ENCODE assay signal across 7 cellular contexts in genomic region chr7:87875151-87876039, GRCh38. TPM values are rescaled to one million over a fixed set of nuclear protein-coding genes. Genes with fewer than 3 reads are reported as not detected.
DNase-seq lines count a peak whose midpoint lies in the region; ATAC-seq and TF ChIP-seq lines count a peak whose summit lies in the region.

No MANE protein-coding gene starts in this region.

- ATAC-seq in GM19438 (IDR thresholded peaks at IDR 0.05; ENCODE audit: low read depth, unreplicated experiment) (peak; percentile 20), HG03439 (IDR thresholded peaks at IDR 0.05; ENCODE audit: unreplicated experiment) (peak; percentile 30)

- peaks cover 4% of the 10 kb centered on the region for H3K27me3 Mint-ChIP-seq in nephron progenitor cell (ENCODE audit: low read depth, poor library complexity)

- in situ Hi-C loops in G401 (cut with HindIII; ENCODE audit: low sequenced_read_pairs), result no loop called here

- peaks cover 2 to 5% of the 10 kb centered on the region in 2 donors for H3K9me3 ChIP-seq in esophagus (ENCODE audit: control insufficient read depth in 2 of 2, insufficient read depth in 1 of 2, low read depth in 1 of 2, low read length in 1 of 2)

- H3K4me1 ChIP-seq in esophagus (ENCODE audit: control insufficient read depth in 2 of 2, insufficient read depth in 2 of 2, low read length in 1 of 2), result no peaks in the 10 kb centered on the region

- peak overlapping the region; percentile 98 for H3K4me3 Mint-ChIP-seq in nephron progenitor cell

- no peaks in the 10 kb centered on the region for H3K27me3 ChIP-seq in esophagus (ENCODE audit: control insufficient read depth in 1 of 2, insufficient read depth in 2 of 2, low read length in 2 of 2)

- H3K27ac ChIP-seq in esophagus (ENCODE audit: low read depth in 2 of 2, low read length in 1 of 2), result peak overlapping the region; percentile 96 to 97

- H3K4me1 Mint-ChIP-seq in nephron progenitor cell, result peaks cover 35% of the 10 kb centered on the region

- no peak for TF ChIP-seq CTCF in nephron progenitor cell (IDR thresholded peaks at IDR 0.05)

- 1 to 2% methylated on average over 35 of the region's 35 CpGs for WGBS in esophagus, 2 donors

- DNase-seq in G401 (ENCODE audit: low spot score), result peak; percentile 51
- peak; percentile 53 for DNase-seq in SW480 (ENCODE audit: low spot score)
- peak; percentile 73 for DNase-seq in nephron progenitor cell
- no peak for DNase-seq in T1000 (lab: John Stamatoyannopoulos, UW)

- peaks cover 40% of the 10 kb centered on the region for H3K9me3 Mint-ChIP-seq in nephron progenitor cell

- peak overlapping the region; percentile 78 to 89 for H3K4me3 ChIP-seq in esophagus (ENCODE audit: low read depth in 1 of 2, low read length in 2 of 2)

- peaks cover 0 to 7% of the 10 kb centered on the region in 2 donors for H3K36me3 ChIP-seq in esophagus (ENCODE audit: control insufficient read depth in 2 of 2, insufficient read depth in 2 of 2, low read length in 1 of 2)

- H3K36me3 Mint-ChIP-seq in nephron progenitor cell (ENCODE audit: low read depth), result peaks cover 55% of the 10 kb centered on the region

- H3K27ac Mint-ChIP-seq in nephron progenitor cell, result peak overlapping the region; percentile 76

RNA-seq across cellular contexts. Expression of gene SLC25A40, which starts 0.8 kb away (rescaled TPM):
- total RNA-seq in G401 (2014; rRNA removed; shearing (Covaris generic)), result 13.0 and 20.4 TPM in 2 replicates
- 1 to 10 TPM; 3.3 to 5.2 TPM for polyA plus RNA-seq in esophagus

RNA-seq across cellular contexts. Expression of gene DBF4, which starts 0.9 kb away (rescaled TPM):
- 65.6 and 77.7 TPM in 2 replicates for total RNA-seq in G401 (2014; rRNA removed; shearing (Covaris generic))
- 1 to 10 TPM; 4.6 to 6.2 TPM for polyA plus RNA-seq in esophagus

RNA-seq across cellular contexts. Expression of gene ADAM22, which starts 58.7 kb away (rescaled TPM):
- 3.9 and 5.5 TPM in 2 replicates for total RNA-seq in G401 (2014; rRNA removed; shearing (Covaris generic))
- polyA plus RNA-seq in esophagus, result under 1 TPM; 0.08 to 0.16 TPM
